ENCODE assay signal across 19 cellular contexts in genomic region chr2:190545756-190546385, GRCh38. TPM values are rescaled to one million over a fixed set of nuclear protein-coding genes. Genes with fewer than 3 reads are reported as not detected.
DNase-seq lines count a peak whose midpoint lies in the region; ATAC-seq, FAIRE-seq and TF ChIP-seq lines count a peak whose summit lies in the region.
"Had no signal": no experiment of that assay in that cellular context is flagged by ENCODE, and none has a peak within 500 bp of the region (broad histone marks: within the 10 kb centered on the region; RNA-seq: fewer than 3 reads in every experiment).

No MANE protein-coding gene starts in this region.

- dilution Hi-C loops in mammary epithelial cell (cut with HindIII; ENCODE audit: low sequenced_read_pairs) (no loop called here), keratinocyte (cut with MboI; ENCODE audit: extremely low pct_ligation_motif_present, low sequenced_read_pairs) (no loop called here)

- DNase-seq in Karpas-422, result no peak
- DNase-seq in mammary epithelial cell, result peak; percentile 12
- DNase-seq in keratinocyte (ENCODE audit: low read depth, low spot score), result no peak
- DNase-seq in testis, result no peak
- DNase-seq in mesendoderm, result no peak
- DNase-seq in NCI-H69 (lab: John Stamatoyannopoulos, UW), result no peak
- DNase-seq in Ammon's horn (ENCODE audit: low spot score), result no peak
- DNase-seq: activated gamma-delta T cell, DMS79 treated with DMSO at 0.1 percent for 48 hours, MG63, naive B cell, NCI-H187 treated with DMSO at 0.1 percent for 48 hours, NCI-H510A treated with DMSO at 0.1 percent for 48 hours had no signal

- intact Hi-C loops in mammary epithelial cell (cut with micrococcal nuclease), result no loop called here
- intact Hi-C loops in testis (cut with DNase I; ENCODE audit: low total_unique reads), result no loop called here

- H3K4me1 ChIP-seq in Karpas-422 (ENCODE audit: low read length), result peaks cover 6% of the 10 kb centered on the region
- peaks cover 23% of the 10 kb centered on the region for H3K4me1 ChIP-seq in mammary epithelial cell (ENCODE audit: insufficient read depth, low read length)
- H3K4me1 ChIP-seq in keratinocyte (ENCODE audit: control insufficient read depth, extremely low read depth, insufficient read depth, low read length), result peaks cover 13% of the 10 kb centered on the region
- H3K4me1 ChIP-seq in testis, result no peaks in the 10 kb centered on the region
- H3K4me1 ChIP-seq in mesendoderm (ENCODE audit: control insufficient read depth, low read depth, low read length), result no peaks in the 10 kb centered on the region

- no peak overlapping the region for H3K56ac ChIP-seq in mesendoderm (ENCODE audit: low read length)

- H3K79me2 ChIP-seq in Karpas-422 (ENCODE audit: low read length) (no peaks in the 10 kb centered on the region), mammary epithelial cell (ENCODE audit: insufficient read depth, low read length) (no peaks in the 10 kb centered on the region), keratinocyte (ENCODE audit: control insufficient read depth, insufficient read depth, low read length) (no peaks in the 10 kb centered on the region), mesendoderm (ENCODE audit: control insufficient read depth, insufficient read depth, low read length) (no peaks in the 10 kb centered on the region)

- H3K23ac ChIP-seq in mesendoderm (ENCODE audit: low read length), result no peak overlapping the region

- no peak overlapping the region for H2AK5ac ChIP-seq in mesendoderm (ENCODE audit: low read length)

- H3K36me3 ChIP-seq in Karpas-422 (ENCODE audit: insufficient read depth, low read length) (no peaks in the 10 kb centered on the region), mammary epithelial cell (ENCODE audit: insufficient read depth, low read length) (no peaks in the 10 kb centered on the region), keratinocyte (ENCODE audit: control insufficient read depth in 2 of 2, extremely low read depth in 1 of 2, insufficient read depth in 2 of 2, low read length in 2 of 2) (no peaks in the 10 kb centered on the region), testis (ENCODE audit: low read depth, missing control alignments) (no peaks in the 10 kb centered on the region), mesendoderm (ENCODE audit: control insufficient read depth, insufficient read depth, low read length) (no peaks in the 10 kb centered on the region)
- H3K36me3 ChIP-seq: cardiac muscle cell, MG63 had no signal

- H3K9me2 ChIP-seq in Karpas-422 (replicated peaks; ENCODE audit: insufficient read depth, low read length), result no peaks in the 10 kb centered on the region

- in situ Hi-C loops in mammary epithelial cell (cut with MboI; ENCODE audit: low sequenced_read_pairs in 2 of 2), result no loop called here

- peaks cover 6% of the 10 kb centered on the region; the same call in 1 of the 2 replicates for H3K9me3 ChIP-seq in Karpas-422 (ENCODE audit: low read length)
- H3K9me3 ChIP-seq in mammary epithelial cell (replicated peaks; ENCODE audit: insufficient read depth, low read length), result peaks cover 2% of the 10 kb centered on the region
- no peaks in the 10 kb centered on the region for H3K9me3 ChIP-seq in keratinocyte (ENCODE audit: control insufficient read depth, low read depth, low read length)
- H3K9me3 ChIP-seq in testis, result no peaks in the 10 kb centered on the region

- no peak overlapping the region for H2BK5ac ChIP-seq in mesendoderm (ENCODE audit: low read length)

- H3K4me2 ChIP-seq in Karpas-422 (ENCODE audit: low read depth, low read length, poor library complexity, severe bottlenecking) (peak overlapping the region; percentile 3), mammary epithelial cell (ENCODE audit: insufficient read depth, low read depth, low read length) (peak overlapping the region; percentile 87), keratinocyte (ENCODE audit: control insufficient read depth, extremely low read depth, insufficient read depth, low read depth, low read length) (peak overlapping the region; percentile 68), mesendoderm (ENCODE audit: low read length) (no peak overlapping the region)
- H3K4me2 ChIP-seq: GM23338 had no signal

- no peaks in the 10 kb centered on the region for H3K9me1 ChIP-seq in keratinocyte (ENCODE audit: control insufficient read depth, extremely low read depth, insufficient read depth, low read length)

- H3K9ac ChIP-seq in Karpas-422 (ENCODE audit: low read length) (no peak overlapping the region), mammary epithelial cell (ENCODE audit: insufficient read depth, low read length) (peak overlapping the region; percentile 2), keratinocyte (ENCODE audit: control insufficient read depth, extremely low read depth, insufficient read depth, low read length) (peak overlapping the region; percentile 28), mesendoderm (ENCODE audit: low read length) (no peak overlapping the region)

- BruUV-seq in mammary epithelial cell (replicated peaks; lab: Mats Ljungman, UMichigan), result no TSS peak

- no peak overlapping the region for H3K18ac ChIP-seq in mesendoderm (ENCODE audit: low read length)

- ATAC-seq in GM21786 (IDR thresholded peaks at IDR 0.05; ENCODE audit: unreplicated experiment), result no peak
- ATAC-seq: GM23338 had no signal

- H3K4ac ChIP-seq in mesendoderm (ENCODE audit: low read depth, low read length), result no peak overlapping the region

- no peak overlapping the region for H4K5ac ChIP-seq in mesendoderm (ENCODE audit: low read length)

- TF ChIP-seq CTCF in mammary epithelial cell (conservative IDR thresholded peaks at IDR 0.05 in 1 of 2, IDR thresholded peaks at IDR 0.05 in 1 of 2; ENCODE audit: extremely low read depth in 1 of 2, insufficient read depth in 1 of 2, low read depth in 1 of 2, low read length in 2 of 2), result no peak
- TF ChIP-seq CTCF in keratinocyte (optimal IDR thresholded peaks at IDR 0.05 in 1 of 3, IDR thresholded peaks at IDR 0.05 in 1 of 3, conservative IDR thresholded peaks at IDR 0.05 in 1 of 3; ENCODE audit: extremely low read depth in 1 of 3, insufficient read depth in 2 of 3, low read length in 3 of 3), result no peak
- no peak for TF ChIP-seq CTCF in testis (IDR thresholded peaks at IDR 0.05)

- 62% methylated on average over 4 of the region's 4 CpGs for WGBS in mammary epithelial cell (ENCODE audit: low coverage, missing lambda C conversion rate)
- WGBS in testis, 2 donors, result 48 to 59% methylated on average over 4 of the region's 4 CpGs
- WGBS in mesendoderm (ENCODE audit: extremely low coverage, insufficient coverage, low lambda C conversion rate), result no CpG with 5 or more reads among the region's 4 CpGs

- H2AFZ ChIP-seq in Karpas-422 (ENCODE audit: low read length) (no peak overlapping the region), mammary epithelial cell (ENCODE audit: low read depth, low read length) (peak overlapping the region; percentile 65), keratinocyte (ENCODE audit: control insufficient read depth, low read length) (peak overlapping the region; percentile 83)
- H2AFZ ChIP-seq: GM23338 had no signal

- FAIRE-seq in keratinocyte (lab: Jason Lieb, UNC), result no peak
- FAIRE-seq: urothelium cell line had no signal

- TF ChIP-seq POLR2A in testis (IDR thresholded peaks at IDR 0.05), result no peak

- CTCF ChIA-PET in mammary epithelial cell (lab: Charles Lee; ENCODE audit: low non-redundant PET), result no interaction called here

- H3K79me1 ChIP-seq in mesendoderm (ENCODE audit: low read length), result no peaks in the 10 kb centered on the region

- H3K27me3 ChIP-seq in Karpas-422 (ENCODE audit: low read length) (0 out of 2 replicates have a peak, but pooled peaks cover 2% of the 10 kb centered on the region), mammary epithelial cell (ENCODE audit: insufficient read depth, low read length) (no peaks in the 10 kb centered on the region), keratinocyte (ENCODE audit: control insufficient read depth, extremely low read depth, insufficient read depth, low read length) (no peaks in the 10 kb centered on the region), testis (no peaks in the 10 kb centered on the region), mesendoderm (ENCODE audit: insufficient read depth, low read length, poor library complexity) (no peaks in the 10 kb centered on the region)
- H3K27me3 ChIP-seq: cardiac muscle cell, MG63 had no signal

- no peak overlapping the region for H3K27ac ChIP-seq in Karpas-422 (ENCODE audit: low read length)
- peak overlapping the region; percentile 47 for H3K27ac ChIP-seq in mammary epithelial cell (ENCODE audit: insufficient read depth, low read depth, low read length)
- H3K27ac ChIP-seq in keratinocyte (ENCODE audit: control insufficient read depth, insufficient read depth, low read length), result no peak overlapping the region
- H3K27ac ChIP-seq in testis, result peak overlapping the region; percentile 42 to 75
- H3K27ac ChIP-seq in mesendoderm (ENCODE audit: low read depth, low read length), result no peak overlapping the region
- H3K27ac ChIP-seq: C4-2B, cardiac muscle cell, VCaP had no signal

- H3K4me3 ChIP-seq in Karpas-422 (ENCODE audit: low read length) (no peak overlapping the region), mammary epithelial cell (replicated peaks in 1 of 3; ENCODE audit: insufficient read depth in 1 of 3, low read depth in 2 of 3, low read length in 3 of 3) (peak overlapping the region; percentile 10 to 44 (median 33)), keratinocyte (ENCODE audit: control insufficient read depth in 2 of 3, extremely low read depth in 1 of 3, insufficient read depth in 2 of 3, low read depth in 1 of 3, low read length in 3 of 3) (peak overlapping the region in 1 of 3 experiments; percentile 8), testis (no peak overlapping the region), mesendoderm (ENCODE audit: low read length) (no peak overlapping the region)
- H3K4me3 ChIP-seq: cardiac muscle cell, GM23338, MG63 had no signal

- H4K20me1 ChIP-seq in Karpas-422 (ENCODE audit: insufficient read depth, low read depth, low read length) (no peaks in the 10 kb centered on the region), mammary epithelial cell (ENCODE audit: insufficient read depth, low read length) (no peaks in the 10 kb centered on the region), keratinocyte (ENCODE audit: control insufficient read depth, extremely low read depth, insufficient read depth, low read length) (no peaks in the 10 kb centered on the region)

- no peak overlapping the region for H2BK120ac ChIP-seq in mesendoderm (ENCODE audit: low read depth, low read length)

- H4K8ac ChIP-seq in mesendoderm (ENCODE audit: low read depth, low read length), result no peak overlapping the region

- no peak overlapping the region for H2BK15ac ChIP-seq in mesendoderm (replicated peaks; ENCODE audit: low read depth)

RNA-seq across cellular contexts. Expression of gene NEMP2, which starts 11.3 kb away (rescaled TPM):
- total RNA-seq in Karpas-422 (2014; rRNA removed; shearing (Covaris generic); ENCODE audit: low replicate concordance), result 10.6 and 11.1 TPM in 2 replicates
- total RNA-seq in mammary epithelial cell (1 to 10 TPM; 5.0 to 6.0 TPM), testis (10 to 100 TPM in 1 of 2 donors, 1 to 10 TPM in 1; 8.1 to 16.8 TPM)
- polyA plus RNA-seq in mammary epithelial cell (3.1 TPM), keratinocyte (1.1 to 2.1 TPM (median 1.9 TPM) in 3 replicates), testis (ENCODE audit: insufficient read depth, low read depth, low replicate concordance) (32.0 TPM)
- polyA minus RNA-seq in mammary epithelial cell (11.3 TPM), keratinocyte (0.49 to 5.1 TPM (median 1.8 TPM) in 3 replicates)
- polyA plus RNA-seq in keratinocyte (2011; ENCODE audit: low read depth), result 1.2 TPM
- polyA plus RNA-seq in keratinocyte (2011; cell fraction: cytosol; rRNA removed), result 0.62 and 0.91 TPM in 2 replicates
- polyA plus RNA-seq in keratinocyte (2011; cell fraction: nucleus; rRNA removed), result 1.3 and 1.7 TPM in 2 replicates
- 0.61 and 1.7 TPM in 2 replicates for polyA plus RNA-seq in keratinocyte (2012; ENCODE audit: low replicate concordance)
- 1.3 TPM for polyA minus RNA-seq in keratinocyte (2011; cell fraction: cytosol; rRNA and poly(A)+ RNA removed)
- polyA minus RNA-seq in keratinocyte (2011; cell fraction: nucleus; rRNA and poly(A)+ RNA removed), result 1.1 and 2.9 TPM in 2 replicates
- 2.0 TPM for polyA plus RNA-seq in mesendoderm (2013, experiment 1 of 2)
- 2.2 TPM for polyA plus RNA-seq in mesendoderm (2013, experiment 2 of 2)

Comparison
In these comparisons a context has a peak if more than half of its experiments do, and no peak if none do; other contexts are left out.
1. H3K27ac ChIP-seq: peak in mammary epithelial cell (single experiment) and testis (2 of 2); none in Karpas-422 (single experiment), keratinocyte (single experiment) and mesendoderm (single experiment).
2. H3K4me3 ChIP-seq: peak in mammary epithelial cell (3 of 3); none in Karpas-422 (single experiment), testis (0 of 2) and mesendoderm (single experiment).
3. H3K9ac ChIP-seq: peak in mammary epithelial cell (single experiment) and keratinocyte (single experiment); none in Karpas-422 (single experiment) and mesendoderm (single experiment).